Comparison of ENCODE assay signal across 8 cellular contexts in the genomic region with DNA sequence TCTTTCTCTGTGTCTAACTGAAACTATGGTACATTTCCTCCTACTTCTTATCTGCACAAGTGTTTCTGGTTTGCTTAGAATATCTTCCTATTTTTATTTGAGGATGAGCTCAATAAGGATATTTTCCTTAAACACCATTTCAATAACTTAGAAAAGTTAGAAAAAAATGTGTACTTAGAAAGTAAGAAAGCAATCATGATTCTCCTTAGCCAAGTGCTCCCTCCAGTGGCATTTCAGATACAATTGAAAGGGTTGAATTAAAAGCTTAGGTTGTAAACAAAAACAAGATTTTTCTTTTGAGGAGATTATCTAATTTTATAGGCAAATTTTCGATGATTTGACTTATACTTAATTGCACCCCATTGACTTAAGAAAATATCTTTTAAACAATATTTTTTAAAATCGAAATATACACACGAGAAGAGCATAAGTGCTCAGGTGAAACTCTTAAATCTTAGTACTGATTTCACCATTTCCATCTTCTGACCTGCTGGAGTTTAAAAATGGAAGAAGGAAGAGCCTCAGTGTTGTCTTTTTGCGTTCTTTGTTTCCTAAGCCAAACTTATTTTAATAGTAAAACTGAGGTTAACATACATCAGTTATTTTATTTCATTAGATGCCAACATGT. TPM values are rescaled to one million over a fixed set of nuclear protein-coding genes. Genes with fewer than 3 reads are reported as not detected.
A peak's percentile ranks its signal among the peaks of the same experiment; 100 is the strongest.
DNase-seq lines count a peak whose midpoint lies in the region; ATAC-seq, FAIRE-seq and TF ChIP-seq lines count a peak whose summit lies in the region.

No MANE protein-coding gene starts in this region.

- no peak overlapping the region for H3K4me3 Mint-ChIP-seq in natural killer cell
- H3K4me3 Mint-ChIP-seq in natural killer cell treated with Interleukin-12 subunit alpha and Interleukin-12 subunit beta and Interleukin-15 and Interleukin-18, amount 100 ng/mL, for 72 hours, result no peak overlapping the region

- TF ChIP-seq CTCF in natural killer cell (IDR thresholded peaks at IDR 0.05) (peak; percentile 32), sigmoid colon (IDR thresholded peaks at IDR 0.05) (peak; percentile 38 to 77 (median 72))

- intact Hi-C loops in natural killer cell (cut with micrococcal nuclease) (loop anchor here (1.0 kb wide), 1 partner anchor 146 kb away; no protein-coding TSS in a partner anchor), sigmoid colon (cut with DNase I) (loop anchor here (5.0 kb wide), 1 partner anchor 50 kb away; a partner anchor contains a TSS)

- H3K27ac ChIP-seq in sigmoid colon, result no peak overlapping the region

- H3K9me3 ChIP-seq in sigmoid colon, result no peaks in the 10 kb centered on the region

- peak; percentile 83 for FAIRE-seq in TTC549 (lab: Jason Lieb, UNC)
- FAIRE-seq in frontal cortex (lab: Jason Lieb, UNC), result peak; percentile 95

- no peak overlapping the region for H3K4me3 ChIP-seq in sigmoid colon

- no peaks in the 10 kb centered on the region for H3K4me1 Mint-ChIP-seq in natural killer cell
- no peaks in the 10 kb centered on the region for H3K4me1 Mint-ChIP-seq in natural killer cell treated with Interleukin-12 subunit alpha and Interleukin-12 subunit beta and Interleukin-15 and Interleukin-18, amount 100 ng/mL, for 72 hours (ENCODE audit: low read depth in 2 of 2)

- TF ChIP-seq POLR2A in sigmoid colon (IDR thresholded peaks at IDR 0.05), result no peak

- no peak for TF ChIP-seq EP300 in sigmoid colon (IDR thresholded peaks at IDR 0.05)

- WGBS in sigmoid colon, 2 donors, result 13 to 19% methylated on average over 4 of the region's 4 CpGs

- no peaks in the 10 kb centered on the region for H3K27me3 ChIP-seq in sigmoid colon

- peaks cover 0 to 13% (median 10%) of the 10 kb centered on the region in 4 donors for H3K4me1 ChIP-seq in sigmoid colon

- no peak for DNase-seq in natural killer cell
- DNase-seq in natural killer cell treated with Interleukin-12 subunit alpha and Interleukin-12 subunit beta and Interleukin-15 and Interleukin-18, amount 100 ng/mL, for 72 hours (ENCODE audit: low spot score), result no peak
- peak; percentile 8 for DNase-seq in NCI-H1092 (lab: John Stamatoyannopoulos, UW)
- DNase-seq in frontal cortex (ENCODE audit: low spot score in 2 of 2), result peak in 1 of 2 donors; percentile 27
- no peak for DNase-seq in sigmoid colon
- DNase-seq in retina, result no peak
- DNase-seq in stimulated activated CD8-positive, alpha-beta memory T cell treated with anti-CD3 and anti-CD28 coated beads, Interleukin-4, amount 100 ng/mL, for 48 hours, result no peak

- no peak for ATAC-seq in natural killer cell
- no peak for ATAC-seq in natural killer cell treated with Interleukin-12 subunit alpha and Interleukin-12 subunit beta and Interleukin-15 and Interleukin-18, amount 100 ng/mL, for 72 hours

- H3K27me3 Mint-ChIP-seq in natural killer cell (ENCODE audit: low read depth in 2 of 2), result peaks cover 10 to 32% of the 10 kb centered on the region in 2 donors
- peaks cover 22 to 33% of the 10 kb centered on the region in 2 donors for H3K27me3 Mint-ChIP-seq in natural killer cell treated with Interleukin-12 subunit alpha and Interleukin-12 subunit beta and Interleukin-15 and Interleukin-18, amount 100 ng/mL, for 72 hours

- H3K36me3 Mint-ChIP-seq in natural killer cell, result no peaks in the 10 kb centered on the region
- no peaks in the 10 kb centered on the region for H3K36me3 Mint-ChIP-seq in natural killer cell treated with Interleukin-12 subunit alpha and Interleukin-12 subunit beta and Interleukin-15 and Interleukin-18, amount 100 ng/mL, for 72 hours

- H3K9me3 Mint-ChIP-seq in natural killer cell, result no peaks in the 10 kb centered on the region
- H3K9me3 Mint-ChIP-seq in natural killer cell treated with Interleukin-12 subunit alpha and Interleukin-12 subunit beta and Interleukin-15 and Interleukin-18, amount 100 ng/mL, for 72 hours, result no peaks in the 10 kb centered on the region

- no peak overlapping the region for H3K27ac Mint-ChIP-seq in natural killer cell
- H3K27ac Mint-ChIP-seq in natural killer cell treated with Interleukin-12 subunit alpha and Interleukin-12 subunit beta and Interleukin-15 and Interleukin-18, amount 100 ng/mL, for 72 hours, result no peak overlapping the region

- H3K36me3 ChIP-seq in sigmoid colon, result no peaks in the 10 kb centered on the region

RNA-seq across cellular contexts. Expression of a gene that starts 26.9 kb away (rescaled TPM):
- total RNA-seq in natural killer cell (not detected), frontal cortex (not detected), sigmoid colon (not detected)
- not detected for total RNA-seq in natural killer cell treated with Interleukin-12 subunit alpha and Interleukin-12 subunit beta and Interleukin-15 and Interleukin-18, amount 100 ng/mL, for 72 hours
- not detected for polyA plus RNA-seq in sigmoid colon

RNA-seq across cellular contexts. Expression of a gene that starts 50.8 kb away (rescaled TPM):
- total RNA-seq in natural killer cell (10 to 100 TPM; 10.4 to 14.6 (median 13.0) TPM), frontal cortex (9.0 TPM), sigmoid colon (100 to 1,000 TPM; 137 to 533 (median 241) TPM)
- total RNA-seq in natural killer cell treated with Interleukin-12 subunit alpha and Interleukin-12 subunit beta and Interleukin-15 and Interleukin-18, amount 100 ng/mL, for 72 hours, result 10 to 100 TPM; 27.2 to 55.6 TPM
- polyA plus RNA-seq in sigmoid colon, result 100 to 1,000 TPM; 141 to 213 (median 163) TPM
